1 cellular context compared by ENCODE assay signal in the genomic region with DNA sequence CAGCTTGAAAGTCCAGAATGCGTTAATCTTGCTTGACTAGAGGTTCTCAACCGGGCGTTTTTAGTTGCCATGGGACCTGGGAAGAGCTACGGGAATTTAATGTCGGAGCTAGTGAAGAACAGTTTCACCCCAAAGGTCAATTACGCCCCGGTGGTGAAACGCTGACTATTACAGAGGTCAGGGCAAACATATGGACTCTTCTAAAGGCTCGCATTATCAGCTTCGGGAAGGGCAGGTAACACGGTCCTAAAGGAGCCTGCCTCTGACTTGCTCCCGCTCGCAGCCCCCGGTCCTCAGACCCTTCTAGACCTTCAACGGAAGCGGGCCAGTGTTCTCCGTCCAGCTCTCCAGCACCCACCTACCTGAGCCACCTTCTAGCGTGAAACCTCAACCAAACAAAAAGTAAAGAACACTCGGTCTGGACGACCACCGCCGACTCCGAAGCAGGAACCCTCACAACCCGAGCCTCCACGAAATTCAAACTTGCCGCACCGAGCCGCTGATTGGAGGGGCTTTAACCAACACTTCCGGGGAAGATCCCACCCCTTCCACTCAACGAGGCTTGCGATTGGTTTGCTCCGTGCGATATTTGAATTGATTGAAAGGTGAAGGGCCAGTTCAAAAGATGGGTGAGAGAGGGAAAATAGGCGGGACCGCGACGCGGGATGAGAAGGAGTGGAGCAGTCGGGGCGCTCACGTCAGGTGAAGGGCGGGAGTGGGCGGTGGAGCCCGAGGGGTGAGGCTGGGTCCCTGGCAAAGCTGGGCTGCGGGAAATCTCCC.
TF ChIP-seq lines count a peak whose summit lies in the region.

A gene with protein sequence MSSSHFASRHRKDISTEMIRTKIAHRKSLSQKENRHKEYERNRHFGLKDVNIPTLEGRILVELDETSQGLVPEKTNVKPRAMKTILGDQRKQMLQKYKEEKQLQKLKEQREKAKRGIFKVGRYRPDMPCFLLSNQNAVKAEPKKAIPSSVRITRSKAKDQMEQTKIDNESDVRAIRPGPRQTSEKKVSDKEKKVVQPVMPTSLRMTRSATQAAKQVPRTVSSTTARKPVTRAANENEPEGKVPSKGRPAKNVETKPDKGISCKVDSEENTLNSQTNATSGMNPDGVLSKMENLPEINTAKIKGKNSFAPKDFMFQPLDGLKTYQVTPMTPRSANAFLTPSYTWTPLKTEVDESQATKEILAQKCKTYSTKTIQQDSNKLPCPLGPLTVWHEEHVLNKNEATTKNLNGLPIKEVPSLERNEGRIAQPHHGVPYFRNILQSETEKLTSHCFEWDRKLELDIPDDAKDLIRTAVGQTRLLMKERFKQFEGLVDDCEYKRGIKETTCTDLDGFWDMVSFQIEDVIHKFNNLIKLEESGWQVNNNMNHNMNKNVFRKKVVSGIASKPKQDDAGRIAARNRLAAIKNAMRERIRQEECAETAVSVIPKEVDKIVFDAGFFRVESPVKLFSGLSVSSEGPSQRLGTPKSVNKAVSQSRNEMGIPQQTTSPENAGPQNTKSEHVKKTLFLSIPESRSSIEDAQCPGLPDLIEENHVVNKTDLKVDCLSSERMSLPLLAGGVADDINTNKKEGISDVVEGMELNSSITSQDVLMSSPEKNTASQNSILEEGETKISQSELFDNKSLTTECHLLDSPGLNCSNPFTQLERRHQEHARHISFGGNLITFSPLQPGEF (minus strand): TSS at position 485 of the 780 bp plus-strand sequence. CDS start 2,406 bp downstream, outside the sequence.

TF ChIP-seq in HCT116, 20 proteins besides CTCF, POLR2A, EP300 and RAD21 (continued from another document):
- TF ChIP-seq ZFX (IDR thresholded peaks at IDR 0.05) (no peak), SIN3A (IDR thresholded peaks at IDR 0.05; ENCODE audit: low read depth) (peak; percentile 98), ELF1 (IDR thresholded peaks at IDR 0.05; ENCODE audit: borderline replicate concordance, low read depth) (peak; percentile 54), EGR1 (IDR thresholded peaks at IDR 0.05; ENCODE audit: low read depth) (peak; percentile 86), POLR2AphosphoS5 (IDR thresholded peaks at IDR 0.05; ENCODE audit: low read depth, low read length) (peak; percentile 74)
